Comparison of ENCODE assay signal across 16 cellular contexts in the genomic region with DNA sequence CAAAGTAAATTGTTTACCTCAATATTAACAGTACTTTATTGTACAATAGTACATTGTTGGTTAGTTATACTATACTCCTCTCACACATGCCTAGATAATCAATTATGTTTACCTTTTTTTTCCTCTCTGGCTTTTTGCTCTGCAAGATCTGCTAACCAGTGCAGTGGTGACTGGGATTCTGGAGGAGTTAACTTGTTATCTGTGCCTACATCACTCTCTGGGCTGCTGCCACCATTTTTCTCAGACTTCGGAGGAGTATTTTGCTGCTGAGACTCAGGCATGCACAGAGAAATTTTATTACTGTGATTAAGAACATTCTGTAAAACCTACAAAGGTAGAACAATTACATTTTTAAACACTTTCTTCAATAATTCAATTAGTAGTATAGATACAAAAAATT.
"Had no signal": no experiment of that assay in that cellular context is flagged by ENCODE, and none has a peak within 500 bp of the region (broad histone marks: within the 10 kb centered on the region; RNA-seq: fewer than 3 reads in every experiment).

No MANE protein-coding gene starts in this region.

- ATAC-seq: gastrocnemius medialis, heart right ventricle, left lobe of liver, psoas muscle, right lobe of liver had no signal

- H3K4me1 ChIP-seq: gastrocnemius medialis, psoas muscle had no signal

- H3K4me3 Mint-ChIP-seq: activated CD4-positive, alpha-beta T cell treated with anti-CD3 and anti-CD28 coated beads, Interleukin-2, amount 10 ng/mL, durations not matched to agents 24 days and 14 days; activated naive CD8-positive, alpha-beta T cell treated with anti-CD3 and anti-CD28 coated beads, Interleukin-2, amount 10 ng/mL, durations not matched to agents 7 days and 5 days had no signal

- H3K9me3 ChIP-seq: ascending aorta, gastrocnemius medialis, heart right ventricle, psoas muscle, right lobe of liver, thoracic aorta had no signal

- H3K27me3 ChIP-seq: ascending aorta, cardiac muscle cell, gastrocnemius medialis, heart right ventricle, right lobe of liver had no signal

- H3K9me3 Mint-ChIP-seq: activated CD4-positive, alpha-beta T cell treated with anti-CD3 and anti-CD28 coated beads, Interleukin-2, amount 10 ng/mL, durations not matched to agents 24 days and 14 days; activated naive CD8-positive, alpha-beta T cell treated with anti-CD3 and anti-CD28 coated beads, Interleukin-2, amount 10 ng/mL, durations not matched to agents 7 days and 5 days had no signal

- H3K27ac ChIP-seq: ascending aorta, cardiac muscle cell, gastrocnemius medialis, heart right ventricle, psoas muscle, right lobe of liver, thoracic aorta, WERI-Rb-1 had no signal

- DNase-seq: activated CD4-positive, alpha-beta T cell treated with anti-CD3 and anti-CD28 coated beads, Interleukin-2, amount 10 ng/mL, durations not matched to agents 24 days and 14 days; activated effector memory CD4-positive, alpha-beta T cell treated with anti-CD3 and anti-CD28 coated beads, Interleukin-2, amount 50 U/mL, for 16 hours; activated naive CD8-positive, alpha-beta T cell treated with anti-CD3 and anti-CD28 coated beads, Interleukin-2, amount 10 ng/mL, durations not matched to agents 7 days and 5 days; gastrocnemius medialis; heart right ventricle; islet precursor cell; psoas muscle; right lobe of liver; stimulated activated CD4-positive, alpha-beta T cell treated with anti-CD3 and anti-CD28 coated beads, Interleukin-2, amount 100 ng/mL, for 24 hours; stimulated activated naive CD4-positive, alpha-beta T cell treated with Interleukin-2 at 50 U/mL for 16 hours; SW 1271; WERI-Rb-1 had no signal

- H3K27me3 Mint-ChIP-seq: activated CD4-positive, alpha-beta T cell treated with anti-CD3 and anti-CD28 coated beads, Interleukin-2, amount 10 ng/mL, durations not matched to agents 24 days and 14 days; activated naive CD8-positive, alpha-beta T cell treated with anti-CD3 and anti-CD28 coated beads, Interleukin-2, amount 10 ng/mL, durations not matched to agents 7 days and 5 days had no signal

- H3K4me3 ChIP-seq: ascending aorta, cardiac muscle cell, gastrocnemius medialis, heart right ventricle, psoas muscle, right lobe of liver, thoracic aorta had no signal

- H3K27ac Mint-ChIP-seq: activated CD4-positive, alpha-beta T cell treated with anti-CD3 and anti-CD28 coated beads, Interleukin-2, amount 10 ng/mL, durations not matched to agents 24 days and 14 days; activated naive CD8-positive, alpha-beta T cell treated with anti-CD3 and anti-CD28 coated beads, Interleukin-2, amount 10 ng/mL, durations not matched to agents 7 days and 5 days had no signal
